1 cellular context compared by ENCODE assay signal in the genomic region with DNA sequence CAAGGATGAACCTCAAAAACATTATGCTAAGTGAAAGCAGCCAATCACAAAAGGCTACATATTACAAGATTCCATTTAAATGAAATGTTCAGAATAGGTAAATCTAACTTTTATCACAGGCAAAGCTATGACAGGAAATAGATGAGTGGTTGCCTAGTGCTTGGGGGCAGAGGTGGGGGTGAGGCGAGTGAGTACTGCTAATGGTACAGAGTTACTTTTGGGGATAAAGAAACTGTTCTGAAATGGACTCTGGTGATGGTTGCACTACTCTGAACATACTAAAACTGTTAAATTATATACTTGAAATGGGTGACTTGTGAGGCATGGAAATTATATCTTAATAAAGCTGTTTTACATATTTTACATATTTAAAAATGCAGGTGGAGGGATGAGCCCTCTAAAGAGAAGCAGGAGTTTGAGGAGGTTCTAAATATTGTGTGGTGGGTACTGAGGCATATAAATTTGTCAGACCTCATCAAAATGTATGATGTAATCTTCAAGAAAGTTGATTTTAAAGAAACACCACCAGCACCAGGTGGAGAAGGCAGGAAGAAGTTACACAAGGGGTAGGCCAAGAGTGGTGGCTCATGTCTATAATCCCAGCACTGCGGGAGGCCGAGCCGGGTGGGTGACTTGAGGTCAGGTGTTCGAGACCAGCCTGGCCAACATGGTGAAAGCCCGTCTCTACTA.
A peak's percentile ranks its signal among the peaks of the same experiment; 100 is the strongest.
TF ChIP-seq lines count a peak whose summit lies in the region.

No MANE protein-coding gene starts in this region.

TF ChIP-seq in HepG2, 621 proteins besides CTCF, POLR2A, EP300 and RAD21:
- TF ChIP-seq, protein P1, sequence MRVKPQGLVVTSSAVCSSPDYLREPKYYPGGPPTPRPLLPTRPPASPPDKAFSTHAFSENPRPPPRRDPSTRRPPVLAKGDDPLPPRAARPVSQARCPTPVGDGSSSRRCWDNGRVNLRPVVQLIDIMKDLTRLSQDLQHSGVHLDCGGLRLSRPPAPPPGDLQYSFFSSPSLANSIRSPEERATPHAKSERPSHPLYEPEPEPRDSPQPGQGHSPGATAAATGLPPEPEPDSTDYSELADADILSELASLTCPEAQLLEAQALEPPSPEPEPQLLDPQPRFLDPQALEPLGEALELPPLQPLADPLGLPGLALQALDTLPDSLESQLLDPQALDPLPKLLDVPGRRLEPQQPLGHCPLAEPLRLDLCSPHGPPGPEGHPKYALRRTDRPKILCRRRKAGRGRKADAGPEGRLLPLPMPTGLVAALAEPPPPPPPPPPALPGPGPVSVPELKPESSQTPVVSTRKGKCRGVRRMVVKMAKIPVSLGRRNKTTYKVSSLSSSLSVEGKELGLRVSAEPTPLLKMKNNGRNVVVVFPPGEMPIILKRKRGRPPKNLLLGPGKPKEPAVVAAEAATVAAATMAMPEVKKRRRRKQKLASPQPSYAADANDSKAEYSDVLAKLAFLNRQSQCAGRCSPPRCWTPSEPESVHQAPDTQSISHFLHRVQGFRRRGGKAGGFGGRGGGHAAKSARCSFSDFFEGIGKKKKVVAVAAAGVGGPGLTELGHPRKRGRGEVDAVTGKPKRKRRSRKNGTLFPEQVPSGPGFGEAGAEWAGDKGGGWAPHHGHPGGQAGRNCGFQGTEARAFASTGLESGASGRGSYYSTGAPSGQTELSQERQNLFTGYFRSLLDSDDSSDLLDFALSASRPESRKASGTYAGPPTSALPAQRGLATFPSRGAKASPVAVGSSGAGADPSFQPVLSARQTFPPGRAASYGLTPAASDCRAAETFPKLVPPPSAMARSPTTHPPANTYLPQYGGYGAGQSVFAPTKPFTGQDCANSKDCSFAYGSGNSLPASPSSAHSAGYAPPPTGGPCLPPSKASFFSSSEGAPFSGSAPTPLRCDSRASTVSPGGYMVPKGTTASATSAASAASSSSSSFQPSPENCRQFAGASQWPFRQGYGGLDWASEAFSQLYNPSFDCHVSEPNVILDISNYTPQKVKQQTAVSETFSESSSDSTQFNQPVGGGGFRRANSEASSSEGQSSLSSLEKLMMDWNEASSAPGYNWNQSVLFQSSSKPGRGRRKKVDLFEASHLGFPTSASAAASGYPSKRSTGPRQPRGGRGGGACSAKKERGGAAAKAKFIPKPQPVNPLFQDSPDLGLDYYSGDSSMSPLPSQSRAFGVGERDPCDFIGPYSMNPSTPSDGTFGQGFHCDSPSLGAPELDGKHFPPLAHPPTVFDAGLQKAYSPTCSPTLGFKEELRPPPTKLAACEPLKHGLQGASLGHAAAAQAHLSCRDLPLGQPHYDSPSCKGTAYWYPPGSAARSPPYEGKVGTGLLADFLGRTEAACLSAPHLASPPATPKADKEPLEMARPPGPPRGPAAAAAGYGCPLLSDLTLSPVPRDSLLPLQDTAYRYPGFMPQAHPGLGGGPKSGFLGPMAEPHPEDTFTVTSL (CRISPR knock-in tag; IDR thresholded peaks at IDR 0.05; ENCODE audit: borderline replicate concordance), result no peak
- TF ChIP-seq ZNF550 (CRISPR knock-in tag; IDR thresholded peaks at IDR 0.05; ENCODE audit: borderline replicate concordance) (no peak), CAMTA2 (CRISPR knock-in tag; IDR thresholded peaks at IDR 0.05; ENCODE audit: borderline replicate concordance) (no peak), RELA (CRISPR knock-in tag; IDR thresholded peaks at IDR 0.05) (no peak), TEAD3 (CRISPR knock-in tag; optimal IDR thresholded peaks at IDR 0.05; ENCODE audit: borderline replicate concordance) (no peak), ATF7 (IDR thresholded peaks at IDR 0.05) (0 out of 2 replicates have a peak, but pooled peaks have one; percentile 14), ATF7 (CRISPR knock-in tag; IDR thresholded peaks at IDR 0.05) (no peak), ZNF556 (CRISPR knock-in tag; IDR thresholded peaks at IDR 0.05; ENCODE audit: borderline replicate concordance) (no peak)
TF ChIP-seq in HepG2: peak in this region for 1.
